Comparison of ENCODE assay signal across 24 cellular contexts in genomic region chr7:111224354-111225231, GRCh38.
"Had no signal": no experiment of that assay in that cellular context is flagged by ENCODE, and none has a peak within 500 bp of the region (broad histone marks: within the 10 kb centered on the region; RNA-seq: fewer than 3 reads in every experiment).

No MANE protein-coding gene starts in this region.

- H3K9me3 Mint-ChIP-seq: activated naive CD8-positive, alpha-beta T cell treated with anti-CD3 and anti-CD28 coated beads, Interleukin-2, amount 50 U/mL, for 24 hours; memory B cell; natural killer cell treated with Interleukin-12 subunit alpha and Interleukin-12 subunit beta and Interleukin-15 and Interleukin-18, amount 100 ng/mL, for 72 hours; stimulated activated naive CD8-positive, alpha-beta T cell treated with anti-CD3 and anti-CD28 coated beads, Interleukin-15, Interleukin-2, amounts not matched to agents 100 ng/mL and 50 ng/mL, for 24 hours; WTC11 had no signal

- DNase-seq: activated CD4-positive, alpha-beta T cell treated with anti-CD3 and anti-CD28 coated beads for 36 hours; activated CD4-positive, alpha-beta T cell treated with anti-CD3 and anti-CD28 coated beads, Interleukin-2, amount 50 U/mL, for 48 hours; activated gamma-delta T cell; activated naive CD4-positive, alpha-beta T cell treated with anti-CD3 and anti-CD28 coated beads, Interleukin-2, amount 50 U/mL, for 16 hours; activated naive CD8-positive, alpha-beta T cell treated with anti-CD3 and anti-CD28 coated beads, Interleukin-2, amount 50 U/mL, for 24 hours; anterior cingulate cortex; brain microvascular endothelial cell; central memory CD4-positive, alpha-beta T cell; dermis blood vessel endothelial cell; effector memory CD4-positive, alpha-beta T cell; heart left ventricle; left colon; spleen; stimulated activated CD4-positive, alpha-beta T cell treated with anti-CD3 and anti-CD28 coated beads, Interleukin-4, amount 100 ng/mL, for 1 hour; substantia nigra; T-helper 1 cell; T-helper 9 cell had no signal

- ATAC-seq: activated CD4-positive, alpha-beta T cell treated with anti-CD3 and anti-CD28 coated beads for 36 hours; activated naive CD8-positive, alpha-beta T cell treated with anti-CD3 and anti-CD28 coated beads, Interleukin-2, amount 50 U/mL, for 24 hours; esophagus mucosa; heart left ventricle; left colon; natural killer cell treated with Interleukin-12 subunit alpha and Interleukin-12 subunit beta and Interleukin-15 and Interleukin-18, amount 100 ng/mL, for 72 hours; WTC11 had no signal

- H3K36me3 Mint-ChIP-seq: natural killer cell treated with Interleukin-12 subunit alpha and Interleukin-12 subunit beta and Interleukin-15 and Interleukin-18, amount 100 ng/mL, for 72 hours; WTC11 had no signal

- H3K4me1 Mint-ChIP-seq: activated CD4-positive, alpha-beta T cell treated with anti-CD3 and anti-CD28 coated beads for 36 hours; activated naive CD8-positive, alpha-beta T cell treated with anti-CD3 and anti-CD28 coated beads, Interleukin-2, amount 50 U/mL, for 24 hours had no signal

- FAIRE-seq: keratinocyte had no signal

- H3K27ac Mint-ChIP-seq: activated CD4-positive, alpha-beta T cell treated with anti-CD3 and anti-CD28 coated beads for 36 hours; activated naive CD8-positive, alpha-beta T cell treated with anti-CD3 and anti-CD28 coated beads, Interleukin-2, amount 50 U/mL, for 24 hours; memory B cell; natural killer cell treated with Interleukin-12 subunit alpha and Interleukin-12 subunit beta and Interleukin-15 and Interleukin-18, amount 100 ng/mL, for 72 hours; progenitor cell of endocrine pancreas; stimulated activated naive CD8-positive, alpha-beta T cell treated with anti-CD3 and anti-CD28 coated beads, Interleukin-15, Interleukin-2, amounts not matched to agents 100 ng/mL and 50 ng/mL, for 24 hours; WTC11 had no signal

- H3K4me3 Mint-ChIP-seq: activated CD4-positive, alpha-beta T cell treated with anti-CD3 and anti-CD28 coated beads for 36 hours; activated naive CD8-positive, alpha-beta T cell treated with anti-CD3 and anti-CD28 coated beads, Interleukin-2, amount 50 U/mL, for 24 hours; memory B cell; natural killer cell treated with Interleukin-12 subunit alpha and Interleukin-12 subunit beta and Interleukin-15 and Interleukin-18, amount 100 ng/mL, for 72 hours; stimulated activated naive CD8-positive, alpha-beta T cell treated with anti-CD3 and anti-CD28 coated beads, Interleukin-15, Interleukin-2, amounts not matched to agents 100 ng/mL and 50 ng/mL, for 24 hours; WTC11 had no signal
